ENCODE assay signal across 5 cellular contexts in the genomic region with DNA sequence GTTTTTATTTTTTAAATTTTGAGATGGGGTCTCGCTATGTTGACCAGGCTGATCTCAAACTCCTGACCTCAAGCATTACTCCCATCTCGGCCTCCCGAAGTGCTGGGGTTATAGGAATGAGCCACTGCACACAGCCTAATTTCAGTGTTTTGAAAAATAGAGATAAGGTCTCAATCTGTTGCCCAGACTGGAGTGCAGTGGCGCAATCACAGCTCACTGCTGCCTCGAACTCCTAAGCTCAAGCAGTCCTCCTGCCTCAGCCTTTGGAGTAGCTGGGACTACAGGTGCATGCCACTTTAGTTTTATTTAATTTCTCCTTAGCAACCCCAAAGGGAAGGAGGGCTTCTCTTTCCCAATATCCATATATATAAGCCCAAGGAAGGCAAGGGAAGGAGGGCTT.
"Had no signal": no experiment of that assay in that cellular context is flagged by ENCODE, and none has a peak within 500 bp of the region (broad histone marks: within the 10 kb centered on the region; RNA-seq: fewer than 3 reads in every experiment).

No MANE protein-coding gene starts in this region.

- H3K4me3 ChIP-seq: GM23338 had no signal

- DNase-seq: H9, HCEC 1CT, KG1 had no signal

- H3K4me3 Mint-ChIP-seq: GM23338, H9 had no signal

- ATAC-seq: GM23338 had no signal

- H3K4me1 Mint-ChIP-seq: GM23338, IgD-negative memory B cell had no signal

- H3K27ac Mint-ChIP-seq: GM23338, H9, IgD-negative memory B cell had no signal
